Comparison of ENCODE assay signal across 8 cellular contexts in the genomic region with DNA sequence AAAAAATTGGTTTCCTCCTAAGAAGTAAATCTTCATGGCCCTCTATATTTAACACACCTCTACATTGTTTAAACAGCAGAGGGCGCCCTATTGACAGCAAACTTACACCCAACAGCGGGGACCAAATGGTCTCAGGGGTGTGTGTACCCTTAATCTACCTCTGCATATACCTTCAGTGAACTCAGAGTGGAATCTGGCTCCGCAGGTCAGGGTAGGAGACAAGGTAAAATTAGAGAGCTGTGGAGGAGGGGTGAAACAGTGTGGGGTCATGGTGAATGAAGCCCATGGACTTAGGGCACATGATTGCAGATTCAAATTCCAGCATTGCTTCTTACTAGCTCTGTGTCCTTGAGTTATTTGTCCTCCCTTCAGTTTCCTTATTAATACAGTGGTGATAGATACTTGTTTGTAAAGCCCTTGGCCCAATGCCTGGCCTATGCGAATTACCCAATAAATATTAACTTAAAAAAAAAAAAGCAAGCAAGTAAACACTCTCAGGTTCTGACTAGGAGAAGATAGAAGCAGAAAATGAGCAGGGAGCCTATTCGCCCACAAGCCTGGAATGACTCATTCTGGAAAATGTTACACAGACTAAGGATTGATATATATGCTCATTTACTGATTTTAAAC.
A peak's percentile ranks its signal among the peaks of the same experiment; 100 is the strongest.
DNase-seq lines count a peak whose midpoint lies in the region; ATAC-seq, FAIRE-seq and TF ChIP-seq lines count a peak whose summit lies in the region.

No MANE protein-coding gene starts in this region.

- H3K9me1 ChIP-seq in K562 (ENCODE audit: control insufficient read depth, insufficient read depth, low read length): no peaks in the 10 kb centered on the region

- no peaks in the 10 kb centered on the region for H3K9me3 Mint-ChIP-seq in nephron
- H3K9me3 Mint-ChIP-seq in T-cell: peaks cover 0 to under 1% (median 0%) of the 10 kb centered on the region in 3 donors

- H3K36me3 Mint-ChIP-seq in nephron (ENCODE audit: low read depth): no peaks in the 10 kb centered on the region
- H3K36me3 Mint-ChIP-seq in T-cell: no peaks in the 10 kb centered on the region

- no peak overlapping the region for H3K4me2 ChIP-seq in K562 (ENCODE audit: insufficient read depth, low read length)

- 2% methylated on average over 5 of the region's 5 CpGs for WGBS in K562 (ENCODE audit: insufficient coverage, low coverage, missing lambda C conversion rate)

- POLR2A ChIA-PET in K562 (lab: Yijun Ruan, JAX) (no interaction called here), T-cell (lab: Charles Lee) (no interaction called here)

- H3K9ac ChIP-seq in K562 (ENCODE audit: insufficient read depth in 1 of 2, low read depth in 2 of 2, low read length in 2 of 2): no peak overlapping the region

- no peaks in the 10 kb centered on the region for H4K20me1 ChIP-seq in K562 (replicated peaks; ENCODE audit: control insufficient read depth, insufficient read depth, low read length)

- peaks cover 33% of the 10 kb centered on the region for H3K4me1 Mint-ChIP-seq in nephron
- no peaks in the 10 kb centered on the region for H3K4me1 Mint-ChIP-seq in T-cell

- CTCF ChIA-PET in K562 (lab: Yijun Ruan, JAX; ENCODE audit: low intra/inter-chr PET ratio): no interaction called here
- CTCF ChIA-PET in T-cell (lab: Charles Lee): interaction anchor here (0.7 to 1.0 kb wide), 2 partner anchors 11 to 611 kb away, joined by 3 to 4 read pairs; no protein-coding TSS in a partner anchor

- H3K27me3 ChIP-seq in K562 (ENCODE audit: control insufficient read depth in 2 of 2, insufficient read depth in 2 of 2, low read length in 2 of 2): no peaks in the 10 kb centered on the region

- TF ChIP-seq POLR2A in K562 (conservative IDR thresholded peaks at IDR 0.05): no peak

- H3K36me3 ChIP-seq in K562 (ENCODE audit: control insufficient read depth, insufficient read depth, low read length): no peaks in the 10 kb centered on the region

- H3K27ac Mint-ChIP-seq in nephron: no peak overlapping the region
- no peak overlapping the region for H3K27ac Mint-ChIP-seq in T-cell

- no peaks in the 10 kb centered on the region for H3K4me1 ChIP-seq in K562 (replicated peaks in 1 of 2; ENCODE audit: control insufficient read depth in 2 of 2, insufficient read depth in 2 of 2, low read length in 2 of 2)

- H3K4me3 Mint-ChIP-seq in nephron (no peak overlapping the region), T-cell (no peak overlapping the region)

- BruUV-seq in K562 (replicated peaks; lab: Mats Ljungman, UMichigan): no TSS peak

- TF ChIP-seq RAD21 in K562 (CRISPR knock-in tag; conservative IDR thresholded peaks at IDR 0.05 in 1 of 2, IDR thresholded peaks at IDR 0.05 in 1 of 2): peak; percentile 22 to 63; a peak in 3 of 4 replicates

- no peaks in the 10 kb centered on the region for H3K9me3 ChIP-seq in K562 (replicated peaks; ENCODE audit: control insufficient read depth, insufficient read depth, low read depth, low read length)

- H3K4me3 ChIP-seq in GM12875 (ENCODE audit: low read depth, low read length): no peak overlapping the region
- no peak overlapping the region for H3K4me3 ChIP-seq in K562

- ATAC-seq in K562 (peak; percentile 85), GM19023 (IDR thresholded peaks at IDR 0.05; ENCODE audit: unreplicated experiment) (no peak), GM21737 (IDR thresholded peaks at IDR 0.05; ENCODE audit: unreplicated experiment) (no peak), T-cell (replicated peaks in 1 of 4) (no peak)

- H3K79me2 ChIP-seq in K562 (ENCODE audit: control insufficient read depth, insufficient read depth, low read length): no peaks in the 10 kb centered on the region

- TF ChIP-seq EP300 in K562 (IDR thresholded peaks at IDR 0.05; ENCODE audit: low read length): no peak

- H3K27me3 Mint-ChIP-seq in nephron (ENCODE audit: low read depth) (no peaks in the 10 kb centered on the region), T-cell (no peaks in the 10 kb centered on the region)

- peak; percentile 61 for FAIRE-seq in K562 (lab: Jason Lieb, UNC)

- in situ Hi-C loops in ACHN (cut with HindIII; ENCODE audit: low pct_ligation_motif_present, low pct_unique_long_range_greater_than_20kb, low sequenced_read_pairs) (no loop called here), K562 (cut with MboI) (loop anchor here (25.0 kb wide), 1 partner anchor 836 kb away; the partner anchor contains the start of gene RNF20)

- TF ChIP-seq CTCF in GM12875 (IDR thresholded peaks at IDR 0.05; ENCODE audit: borderline replicate concordance, insufficient read depth, low read depth, low read length): peak; percentile 50; the same call in 1 of the 2 replicates
- TF ChIP-seq CTCF in K562 (IDR thresholded peaks at IDR 0.05 in 2 of 3, conservative IDR thresholded peaks at IDR 0.05 in 1 of 3; ENCODE audit: insufficient read depth in 2 of 3, low read depth in 1 of 3, low read length in 3 of 3): peak; percentile 48 to 70 (median 61); a peak in 5 of 6 replicates
- TF ChIP-seq CTCF in nephron (IDR thresholded peaks at IDR 0.05; ENCODE audit: unreplicated experiment in 3 of 3): peak; percentile 43 to 57 (median 48)

- H3K27ac ChIP-seq in K562 (ENCODE audit: extremely low read depth, low read depth, low read length): no peak overlapping the region

- peak; percentile 32 for DNase-seq in ACHN
- peak; percentile 21 for DNase-seq in NCI-H2029 (lab: John Stamatoyannopoulos, UW)
- peak; percentile 32 to 46 (median 33) for DNase-seq in K562 (ENCODE audit: extremely low read depth in 1 of 4, low spot score in 3 of 4)
- no peak for DNase-seq in T-cell

- no peak overlapping the region for H2AFZ ChIP-seq in K562 (ENCODE audit: low read depth, low read length)

- intact Hi-C loops in K562 (cut with micrococcal nuclease): no loop called here

TF ChIP-seq in K562, 482 proteins besides CTCF, POLR2A, EP300 and RAD21:
- no peak for TF ChIP-seq HDAC6 (IDR thresholded peaks at IDR 0.05; ENCODE audit: low read depth, low read length)
- TF ChIP-seq ARID2 (IDR thresholded peaks at IDR 0.05): no peak
- no peak for TF ChIP-seq NCOA4 (IDR thresholded peaks at IDR 0.05; ENCODE audit: partially characterized antibody)
- TF ChIP-seq RB1 (IDR thresholded peaks at IDR 0.05; ENCODE audit: low read depth): 0 out of 2 replicates have a peak, but pooled peaks have one; percentile 29
- no peak for TF ChIP-seq TGIF2 (CRISPR knock-in tag; IDR thresholded peaks at IDR 0.05)
- TF ChIP-seq IRF2 (CRISPR knock-in tag; IDR thresholded peaks at IDR 0.05): no peak
- TF ChIP-seq SMC3 (conservative IDR thresholded peaks at IDR 0.05; ENCODE audit: insufficient read depth, low read depth, low read length): 0 out of 2 replicates have a peak, but pooled peaks have one; percentile 23
- no peak for TF ChIP-seq ZNF121 (CRISPR knock-in tag; conservative IDR thresholded peaks at IDR 0.05)
- TF ChIP-seq TAL1 (IDR thresholded peaks at IDR 0.05): no peak
- no peak for TF ChIP-seq MTA2 (IDR thresholded peaks at IDR 0.05; ENCODE audit: low read depth)
- no peak for TF ChIP-seq ZNF408 (CRISPR knock-in tag; IDR thresholded peaks at IDR 0.05; ENCODE audit: low read depth)
- no peak for TF ChIP-seq CREM (IDR thresholded peaks at IDR 0.05; ENCODE audit: low read depth)
- TF ChIP-seq DEAF1 (CRISPR knock-in tag; IDR thresholded peaks at IDR 0.05): 0 out of 2 replicates have a peak, but pooled peaks have one; percentile 20
TF ChIP-seq in K562: peak in this region for 3.

Comparison
In these comparisons a context has a peak if more than half of its experiments do, and no peak if none do; other contexts are left out.
1. DNase-seq: peak in ACHN (single experiment), NCI-H2029 (single experiment) and K562 (4 of 4); none in T-cell (0 of 34).
2. Peak in every context shown above with its lines, with median percentiles within 50 percentile points of each other: CTCF ChIP-seq.